ENCODE assay signal across 22 cellular contexts in genomic region chr6:14922706-14923105, GRCh38.
A peak's percentile ranks its signal among the peaks of the same experiment; 100 is the strongest.
DNase-seq lines count a peak whose midpoint lies in the region; ATAC-seq and TF ChIP-seq lines count a peak whose summit lies in the region.
"Had no signal": no experiment of that assay in that cellular context is flagged by ENCODE, and none has a peak within 500 bp of the region (broad histone marks: within the 10 kb centered on the region; RNA-seq: fewer than 3 reads in every experiment).

No MANE protein-coding gene starts in this region.

- TF ChIP-seq EP300 in gastroesophageal sphincter (IDR thresholded peaks at IDR 0.05): no peak
- no peak for TF ChIP-seq EP300 in suprapubic skin (IDR thresholded peaks at IDR 0.05)

- H3K9ac ChIP-seq in neural progenitor cell: no peak overlapping the region

- POLR2A ChIA-PET in WTC11 (lab: Charles Lee): interaction anchor here (1.1 kb wide), 1 partner anchor 10 kb away, joined by 3 read pairs; no protein-coding TSS in a partner anchor
- POLR2A ChIA-PET in CD8-positive, alpha-beta memory T cell (lab: Charles Lee): no interaction called here

- H3K36me3 Mint-ChIP-seq in WTC11: no peaks in the 10 kb centered on the region
- no peaks in the 10 kb centered on the region for H3K36me3 Mint-ChIP-seq in neural progenitor cell
- no peaks in the 10 kb centered on the region for H3K36me3 Mint-ChIP-seq in CD8-positive, alpha-beta memory T cell

- H3K9me3 ChIP-seq in gastroesophageal sphincter: no peaks in the 10 kb centered on the region
- H3K9me3 ChIP-seq in neural progenitor cell (ENCODE audit: low read depth): no peaks in the 10 kb centered on the region
- no peaks in the 10 kb centered on the region for H3K9me3 ChIP-seq in suprapubic skin
- H3K9me3 ChIP-seq in CD8-positive, alpha-beta memory T cell (ENCODE audit: low read length): no peaks in the 10 kb centered on the region
- H3K9me3 ChIP-seq: HAP-1, right lobe of liver had no signal

- TF ChIP-seq POLR2A in gastroesophageal sphincter (IDR thresholded peaks at IDR 0.05): no peak
- TF ChIP-seq POLR2A in suprapubic skin (IDR thresholded peaks at IDR 0.05): no peak

- H3K27ac Mint-ChIP-seq in WTC11 (peak overlapping the region; percentile 87), neural progenitor cell (peak overlapping the region; percentile 35)
- H3K27ac Mint-ChIP-seq in CD8-positive, alpha-beta memory T cell: no peak overlapping the region
- H3K27ac Mint-ChIP-seq: T-helper 17 cell had no signal

- H3K27me3 ChIP-seq in gastroesophageal sphincter (no peaks in the 10 kb centered on the region), neural progenitor cell (no peaks in the 10 kb centered on the region), suprapubic skin (no peaks in the 10 kb centered on the region)
- no peaks in the 10 kb centered on the region for H3K27me3 ChIP-seq in CD8-positive, alpha-beta memory T cell (ENCODE audit: insufficient read depth, low read length, poor library complexity, severe bottlenecking)
- H3K27me3 ChIP-seq: right lobe of liver had no signal

- H3K4me1 ChIP-seq in gastroesophageal sphincter (peaks cover 0 to 29% (median 7%) of the 10 kb centered on the region in 3 donors), neural progenitor cell (peaks cover 50% of the 10 kb centered on the region), suprapubic skin (peaks cover 9% of the 10 kb centered on the region)
- H3K4me1 ChIP-seq in CD8-positive, alpha-beta memory T cell (ENCODE audit: insufficient read depth, low read length): no peaks in the 10 kb centered on the region
- H3K4me1 ChIP-seq: HAP-1 had no signal

- ATAC-seq in WTC11: no peak
- no peak for ATAC-seq in gastroesophageal sphincter
- no peak for ATAC-seq in GM21786 (IDR thresholded peaks at IDR 0.05; ENCODE audit: unreplicated experiment)
- no peak for ATAC-seq in HG02973 (IDR thresholded peaks at IDR 0.05; ENCODE audit: unreplicated experiment)
- ATAC-seq: stimulated activated naive CD8-positive, alpha-beta T cell treated with anti-CD3 and anti-CD28 coated beads, Interleukin-15, Interleukin-2, amounts not matched to agents 100 U/mL and 50 U/mL, for 24 hours; T-helper 17 cell had no signal

- 85 to 91% methylated on average over 4 to 6 of the region's 6 CpGs for WGBS in gastroesophageal sphincter (ENCODE audit: low coverage in 1 of 2), 2 donors
- whole genome bisulfite sequencing in suprapubic skin: 85% methylated on average over 6 of the region's 6 CpGs

- H3K27ac ChIP-seq in gastroesophageal sphincter (peak overlapping the region in 3 of 4 donors; percentile 19 to 32 (median 27)), neural progenitor cell (no peak overlapping the region), suprapubic skin (peak overlapping the region; percentile 62)
- no peak overlapping the region for H3K27ac ChIP-seq in CD8-positive, alpha-beta memory T cell (ENCODE audit: low read depth, low read length)
- H3K27ac ChIP-seq: WERI-Rb-1 had no signal

- H3K4me3 ChIP-seq in gastroesophageal sphincter (no peak overlapping the region), neural progenitor cell (no peak overlapping the region), suprapubic skin (no peak overlapping the region)
- H3K4me3 ChIP-seq in CD8-positive, alpha-beta memory T cell (ENCODE audit: low read length): no peak overlapping the region
- H3K4me3 ChIP-seq: HAP-1, right lobe of liver had no signal

- H3K36me3 ChIP-seq in gastroesophageal sphincter: no peaks in the 10 kb centered on the region
- no peaks in the 10 kb centered on the region for H3K36me3 ChIP-seq in neural progenitor cell
- no peaks in the 10 kb centered on the region for H3K36me3 ChIP-seq in suprapubic skin
- no peaks in the 10 kb centered on the region for H3K36me3 ChIP-seq in CD8-positive, alpha-beta memory T cell (ENCODE audit: insufficient read depth, low read length)
- H3K36me3 ChIP-seq: HAP-1, right lobe of liver, WERI-Rb-1 had no signal

- H3K79me2 ChIP-seq in neural progenitor cell (ENCODE audit: low read depth): no peaks in the 10 kb centered on the region

- TF ChIP-seq CTCF in WTC11 (IDR thresholded peaks at IDR 0.05) (no peak), gastroesophageal sphincter (IDR thresholded peaks at IDR 0.05) (no peak), neural progenitor cell (IDR thresholded peaks at IDR 0.05) (no peak), suprapubic skin (IDR thresholded peaks at IDR 0.05) (no peak)

- H3K4me2 ChIP-seq in neural progenitor cell: peak overlapping the region; percentile 65

- H4K20me1 ChIP-seq in neural progenitor cell (ENCODE audit: low read depth): peaks cover 2% of the 10 kb centered on the region

- DNase-seq in WTC11 (ENCODE audit: low spot score) (no peak), neural progenitor cell (ENCODE audit: low spot score) (no peak), suprapubic skin (ENCODE audit: low spot score in 2 of 2) (no peak), COLO668 (lab: John Stamatoyannopoulos, UW; ENCODE audit: unreplicated experiment) (no peak)
- DNase-seq in CD8-positive, alpha-beta memory T cell: no peak
- DNase-seq: activated CD4-positive, alpha-beta T cell treated with anti-CD3 and anti-CD28 coated beads, Interleukin-2, amount 50 U/mL, for 48 hours; activated T-cell treated with anti-CD3 and anti-CD28 coated beads for 4 hours; central memory CD4-positive, alpha-beta T cell; COR-L47; left cardiac atrium; NCI-H1048; NCI-H1930; NK-92 treated with Interleukin-12 subunit alpha and Interleukin-12 subunit beta, amount 100 ng/mL, for 24 hours; stimulated activated CD4-positive, alpha-beta T cell treated with anti-CD3 and anti-CD28 coated beads, Interleukin-1b, Interleukin-23, amount 100 ng/mL, for 48 hours; stimulated activated naive CD8-positive, alpha-beta T cell treated with anti-CD3 and anti-CD28 coated beads, Interleukin-15, Interleukin-2, amounts not matched to agents 100 U/mL and 50 U/mL, for 24 hours; T-helper 17 cell had no signal

- H3K4me3 Mint-ChIP-seq in WTC11: no peak overlapping the region
- H3K4me3 Mint-ChIP-seq in neural progenitor cell: peak overlapping the region; percentile 45
- H3K4me3 Mint-ChIP-seq in CD8-positive, alpha-beta memory T cell: no peak overlapping the region
- H3K4me3 Mint-ChIP-seq: T-helper 17 cell had no signal

- H3F3A ChIP-seq in neural progenitor cell (ENCODE audit: low read depth): peaks cover 28% of the 10 kb centered on the region

- H3K4me1 Mint-ChIP-seq in WTC11 (peaks cover 61% of the 10 kb centered on the region), neural progenitor cell (peaks cover 52% of the 10 kb centered on the region)
- no peaks in the 10 kb centered on the region for H3K4me1 Mint-ChIP-seq in CD8-positive, alpha-beta memory T cell
- H3K4me1 Mint-ChIP-seq: T-helper 17 cell had no signal

- no peaks in the 10 kb centered on the region for H3K9me3 Mint-ChIP-seq in WTC11
- no peaks in the 10 kb centered on the region for H3K9me3 Mint-ChIP-seq in neural progenitor cell
- H3K9me3 Mint-ChIP-seq in CD8-positive, alpha-beta memory T cell: no peaks in the 10 kb centered on the region

- no peaks in the 10 kb centered on the region for H3K27me3 Mint-ChIP-seq in WTC11 (ENCODE audit: low read depth)
- peaks cover 10% of the 10 kb centered on the region for H3K27me3 Mint-ChIP-seq in neural progenitor cell (ENCODE audit: insufficient read depth, low read depth)
- H3K27me3 Mint-ChIP-seq in CD8-positive, alpha-beta memory T cell: peaks cover 0 to 3% of the 10 kb centered on the region in 2 donors
- H3K27me3 Mint-ChIP-seq: T-helper 17 cell had no signal

- CTCF ChIA-PET in WTC11 (lab: Charles Lee): interaction anchor here (0.6 to 1.3 kb wide), 4 partner anchors 34 to 793 kb away, joined by 3 to 6 read pairs (median 4); no protein-coding TSS in a partner anchor
- CTCF ChIA-PET in CD8-positive, alpha-beta memory T cell (lab: Charles Lee): interaction anchor here (0.5 to 1.0 kb wide), 2 partner anchors 28 kb away, joined by 3 read pairs; no protein-coding TSS in a partner anchor

- no peak overlapping the region for H2AFZ ChIP-seq in neural progenitor cell (replicated peaks)

TF ChIP-seq in WTC11, 78 proteins besides CTCF, POLR2A, EP300 and RAD21 (continues in another document):
- TF ChIP-seq PRDM15 (CRISPR knock-in tag; IDR thresholded peaks at IDR 0.05) (no peak), TEAD4 (CRISPR knock-in tag; IDR thresholded peaks at IDR 0.05) (no peak), NFYB (CRISPR knock-in tag; conservative IDR thresholded peaks at IDR 0.05; ENCODE audit: low read depth) (no peak)

Comparison
In these comparisons a context has a peak if more than half of its experiments do, and no peak if none do; other contexts are left out.
1. H3K27ac Mint-ChIP-seq: peak in WTC11 (single experiment) and neural progenitor cell (single experiment); none in CD8-positive, alpha-beta memory T cell (0 of 8).
2. H3K27ac ChIP-seq: peak in gastroesophageal sphincter (3 of 4) and suprapubic skin (single experiment); none in neural progenitor cell (single experiment) and CD8-positive, alpha-beta memory T cell (single experiment).